11 cellular contexts compared by ENCODE assay signal in genomic region chr19:52991484-52991883, GRCh38. TPM values are rescaled to one million over a fixed set of nuclear protein-coding genes. Genes with fewer than 3 reads are reported as not detected.
A peak's percentile ranks its signal among the peaks of the same experiment; 100 is the strongest.
DNase-seq lines count a peak whose midpoint lies in the region; ATAC-seq and TF ChIP-seq lines count a peak whose summit lies in the region.
"Had no signal": no experiment of that assay in that cellular context is flagged by ENCODE, and none has a peak within 500 bp of the region (broad histone marks: within the 10 kb centered on the region; RNA-seq: fewer than 3 reads in every experiment).

No MANE protein-coding gene starts in this region.

- DNase-seq in Calu3 = no peak
- DNase-seq in PC-3 = peak; percentile 98
- no peak for DNase-seq in effector memory CD8-positive, alpha-beta T cell
- no peak for DNase-seq in osteocyte (ENCODE audit: extremely low spot score, unreplicated experiment)
- DNase-seq in RPMI8226 = no peak
- no peak for DNase-seq in heart left ventricle
- DNase-seq in activated CD4-positive, alpha-beta T cell treated with anti-CD3 and anti-CD28 coated beads, Interleukin-2, amount 50 U/mL, for 1 hour = no peak
- DNase-seq in middle frontal gyrus (ENCODE audit: extremely low spot score, low spot score) = no peak
- DNase-seq: NCI-H2171, ovary had no signal

- intact Hi-C loops in Calu3 (cut with micrococcal nuclease; ENCODE audit: unreplicated experiment) = no loop called here
- intact Hi-C loops in PC-3 (cut with micrococcal nuclease) = loop anchor here (5.0 kb wide), 1 partner anchor 44 kb away; no protein-coding TSS in a partner anchor
- intact Hi-C loops in heart left ventricle (cut with DNase I) = loop anchor here in 1 of 10 donors (5.0 to 10.0 kb wide), 2 partner anchors 113 to 201 kb away; partner anchors contain the start of genes ZNF160 and ZNF665

- BruUV-seq in Calu3 (replicated peaks; lab: Mats Ljungman, UMichigan) = no TSS peak
- no TSS peak for BruUV-seq in PC-3 (replicated peaks; lab: Mats Ljungman, UMichigan)

- H3K4me3 Mint-ChIP-seq in Calu3 (ENCODE audit: low read depth, unreplicated experiment) (no peak overlapping the region), osteocyte (ENCODE audit: unreplicated experiment) (peak overlapping the region; percentile 45)
- H3K4me3 Mint-ChIP-seq in effector memory CD8-positive, alpha-beta T cell = peak overlapping the region; percentile 67 to 71

- H3K4me3 ChIP-seq in PC-3 (ENCODE audit: low read length) (peak overlapping the region; percentile 53), heart left ventricle (no peak overlapping the region)
- H3K4me3 ChIP-seq: ovary, SK-N-MC had no signal

- H3K36me3 ChIP-seq in PC-3 (ENCODE audit: low read depth, low read length) = peaks cover 20% of the 10 kb centered on the region
- H3K36me3 ChIP-seq in heart left ventricle = peaks cover 0 to 12% (median 3%) of the 10 kb centered on the region in 9 donors
- H3K36me3 ChIP-seq: ovary had no signal

- H3K9me3 Mint-ChIP-seq in Calu3 (ENCODE audit: low read depth, unreplicated experiment) = peaks cover 18% of the 10 kb centered on the region
- peaks cover 4 to 9% of the 10 kb centered on the region in 2 donors for H3K9me3 Mint-ChIP-seq in effector memory CD8-positive, alpha-beta T cell
- H3K9me3 Mint-ChIP-seq in osteocyte (ENCODE audit: unreplicated experiment) = peaks cover 6% of the 10 kb centered on the region

- H3K79me2 ChIP-seq in PC-3 (ENCODE audit: low read length) = no peaks in the 10 kb centered on the region

- TF ChIP-seq POLR2A in heart left ventricle (IDR thresholded peaks at IDR 0.05) = no peak

- H4K20me1 ChIP-seq in PC-3 (ENCODE audit: low read length) = no peaks in the 10 kb centered on the region

- peak overlapping the region; percentile 32; the same call in 1 of the 2 replicates for H2AFZ ChIP-seq in PC-3 (ENCODE audit: low read length)

- peak overlapping the region; percentile 74 for H3K9ac ChIP-seq in PC-3 (ENCODE audit: low read length)

- H3K4me2 ChIP-seq in PC-3 (ENCODE audit: low read length) = peak overlapping the region; percentile 88

- H3K27ac Mint-ChIP-seq in Calu3 (ENCODE audit: unreplicated experiment) = peak overlapping the region; percentile 12
- H3K27ac Mint-ChIP-seq in effector memory CD8-positive, alpha-beta T cell = peak overlapping the region in 1 of 2 donors; percentile 61
- peak overlapping the region; percentile 73 for H3K27ac Mint-ChIP-seq in osteocyte (ENCODE audit: unreplicated experiment)

- no peaks in the 10 kb centered on the region for H3K9me2 ChIP-seq in PC-3 (replicated peaks; ENCODE audit: low read length)

- peaks cover 4% of the 10 kb centered on the region for H3F3A ChIP-seq in PC-3 (ENCODE audit: low read length, unreplicated experiment)

- H3K27ac ChIP-seq in PC-3 (ENCODE audit: low read length) (peak overlapping the region; percentile 88), heart left ventricle (no peak overlapping the region)
- H3K27ac ChIP-seq: SK-N-MC had no signal

- H3K27me3 Mint-ChIP-seq in Calu3 (ENCODE audit: unreplicated experiment) (no peaks in the 10 kb centered on the region), osteocyte (ENCODE audit: unreplicated experiment) (no peaks in the 10 kb centered on the region)
- no peaks in the 10 kb centered on the region for H3K27me3 Mint-ChIP-seq in effector memory CD8-positive, alpha-beta T cell

- POLR2A ChIA-PET in PC-3 (lab: Charles Lee; ENCODE audit: unreplicated experiment) = no interaction called here

- H3K4me1 Mint-ChIP-seq in Calu3 (ENCODE audit: low read depth, unreplicated experiment) = peaks cover 12% of the 10 kb centered on the region
- H3K4me1 Mint-ChIP-seq in effector memory CD8-positive, alpha-beta T cell (ENCODE audit: low read depth in 2 of 2) = peaks cover 10% of the 10 kb centered on the region in 2 donors
- H3K4me1 Mint-ChIP-seq in osteocyte (ENCODE audit: unreplicated experiment) = peaks cover 31% of the 10 kb centered on the region

- H3K4me1 ChIP-seq in PC-3 (ENCODE audit: insufficient read depth, low read length) = peaks cover 22% of the 10 kb centered on the region
- peaks cover 0 to 21% (median 7%) of the 10 kb centered on the region in 12 donors for H3K4me1 ChIP-seq in heart left ventricle

- CTCF ChIA-PET in Calu3 (lab: Charles Lee) (no interaction called here), PC-3 (lab: Charles Lee) (no interaction called here)

- 77 to 98% (median 91%) methylated on average over 2 of the region's 2 CpGs for WGBS in heart left ventricle, 4 donors

- H3K36me3 Mint-ChIP-seq in Calu3 (ENCODE audit: insufficient read depth, unreplicated experiment) (peaks cover 12% of the 10 kb centered on the region), osteocyte (ENCODE audit: unreplicated experiment) (peaks cover 27% of the 10 kb centered on the region)
- peaks cover 18% of the 10 kb centered on the region for H3K36me3 Mint-ChIP-seq in effector memory CD8-positive, alpha-beta T cell (ENCODE audit: insufficient read depth)

- no peaks in the 10 kb centered on the region for H3K27me3 ChIP-seq in PC-3 (ENCODE audit: low read length)
- no peaks in the 10 kb centered on the region for H3K27me3 ChIP-seq in heart left ventricle
- H3K27me3 ChIP-seq: ovary had no signal

- TF ChIP-seq CTCF in Calu3 (IDR thresholded peaks at IDR 0.05; ENCODE audit: unreplicated experiment) (no peak), PC-3 (conservative IDR thresholded peaks at IDR 0.05; ENCODE audit: low read depth, low read length) (no peak), osteocyte (IDR thresholded peaks at IDR 0.05) (no peak), heart left ventricle (IDR thresholded peaks at IDR 0.05) (no peak)

- H3K9me3 ChIP-seq in PC-3 (ENCODE audit: low read length) (0 out of 2 replicates have a peak, but pooled peaks cover 8% of the 10 kb centered on the region), heart left ventricle (peaks cover 0 to 5% (median 0%) of the 10 kb centered on the region in 12 donors)
- H3K9me3 ChIP-seq: ovary had no signal

- ATAC-seq in PC-3 = peak; percentile 63
- ATAC-seq in effector memory CD8-positive, alpha-beta T cell (replicated peaks) = no peak
- ATAC-seq in heart left ventricle = no peak

RNA-seq across cellular contexts. Expression of gene ERVV-1, which starts 22.2 kb away (rescaled TPM):
- not detected in 2 replicates for total RNA-seq in Calu3 (2022)
- total RNA-seq in PC-3 (2014; rRNA removed) = not detected in 2 replicates
- total RNA-seq in osteocyte = not detected in 2 replicates
- total RNA-seq in heart left ventricle = not detected
- under 1 TPM in 1 of 2 donors, not detected in 1; 0.06 TPM for polyA plus RNA-seq in heart left ventricle
- total RNA-seq: ovary had no signal
- polyA plus RNA-seq: ovary had no signal

RNA-seq across cellular contexts. Expression of gene ZNF816, which starts 28.8 kb away (rescaled TPM):
- total RNA-seq in Calu3 (2022) (16.5 and 17.5 TPM in 2 replicates), PC-3 (2014; rRNA removed) (7.6 and 10.2 TPM in 2 replicates), osteocyte (9.0 and 10.6 TPM in 2 replicates), heart left ventricle (1 to 10 TPM; 2.1 to 8.0 (median 4.3) TPM)
- 1 to 10 TPM; 1.3 to 3.5 TPM for polyA plus RNA-seq in heart left ventricle

RNA-seq across cellular contexts. Expression of gene ERVV-2, which starts 53.1 kb away (rescaled TPM):
- not detected in 2 replicates for total RNA-seq in Calu3 (2022)
- not detected in 2 replicates for total RNA-seq in PC-3 (2014; rRNA removed)
- not detected in 2 replicates for total RNA-seq in osteocyte
- not detected for total RNA-seq in heart left ventricle
- polyA plus RNA-seq in heart left ventricle = not detected
- total RNA-seq: ovary had no signal
- polyA plus RNA-seq: ovary had no signal
